In the genomic region with DNA sequence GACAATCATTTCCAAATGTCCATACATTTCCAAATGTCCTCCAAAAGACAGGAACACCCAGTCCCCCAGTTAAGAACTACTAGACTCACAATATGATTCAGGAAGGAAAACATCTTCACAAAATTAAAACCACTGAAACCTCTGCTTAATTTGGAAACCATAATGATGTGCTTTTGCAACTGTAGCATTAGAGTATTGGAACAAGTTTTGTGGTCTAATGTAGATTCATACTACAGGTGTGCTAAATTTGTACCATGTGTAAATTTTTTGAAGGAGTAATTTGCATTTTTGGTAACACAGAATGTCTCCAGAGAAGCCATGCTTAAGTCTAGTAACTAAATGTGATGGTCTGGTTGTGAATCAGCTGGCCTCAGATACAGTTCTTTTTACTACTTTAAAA, we compare ENCODE assay signal across 12 cellular contexts.
A peak's percentile ranks its signal among the peaks of the same experiment; 100 is the strongest.
DNase-seq lines count a peak whose midpoint lies in the region; ATAC-seq, FAIRE-seq and TF ChIP-seq lines count a peak whose summit lies in the region.
"Had no signal": no experiment of that assay in that cellular context is flagged by ENCODE, and none has a peak within 500 bp of the region (broad histone marks: within the 10 kb centered on the region; RNA-seq: fewer than 3 reads in every experiment).

No MANE protein-coding gene starts in this region.

- H3K79me2 ChIP-seq in SU-DHL-6 (ENCODE audit: insufficient read depth, low read length) = no peaks in the 10 kb centered on the region

- H3K4me2 ChIP-seq in SU-DHL-6 (ENCODE audit: low read depth, low read length, poor library complexity, severe bottlenecking) = peak overlapping the region; percentile 36

- no peak for TF ChIP-seq CTCF in SU-DHL-6 (IDR thresholded peaks at IDR 0.05; ENCODE audit: insufficient read depth, low read length, poor library complexity, severe bottlenecking)
- TF ChIP-seq CTCF in vagina (IDR thresholded peaks at IDR 0.05) = no peak

- H3K27ac ChIP-seq in SU-DHL-6 (ENCODE audit: low read depth, low read length) (no peak overlapping the region), vagina (no peak overlapping the region)

- no peak overlapping the region for H3K9ac ChIP-seq in SU-DHL-6 (ENCODE audit: low read length)

- no peak for DNase-seq in DMS 273 treated with DMSO at 0.1 percent for 48 hours (lab: John Stamatoyannopoulos, UW)
- DNase-seq in COLO668 (lab: John Stamatoyannopoulos, UW; ENCODE audit: unreplicated experiment) = no peak
- DNase-seq in urothelium cell line (ENCODE audit: low spot score) = no peak
- DNase-seq in vagina (ENCODE audit: extremely low spot score in 2 of 2) = no peak
- DNase-seq: DMS79; GOT3; NCI-H748 treated with DMSO at 0.1 percent for 48 hours; stimulated activated naive CD4-positive, alpha-beta T cell treated with Interleukin-2 at 50 U/mL for 16 hours had no signal

- no peak for FAIRE-seq in urothelium cell line (lab: Jason Lieb, UNC)

- no peaks in the 10 kb centered on the region for H3K27me3 ChIP-seq in SU-DHL-6 (ENCODE audit: low read length)
- H3K27me3 ChIP-seq in vagina = no peaks in the 10 kb centered on the region

- H3K36me3 ChIP-seq in SU-DHL-6 (ENCODE audit: low read length) (no peaks in the 10 kb centered on the region), vagina (no peaks in the 10 kb centered on the region)

- H3K4me3 ChIP-seq in SU-DHL-6 (ENCODE audit: insufficient read depth, low read length, poor library complexity, severe bottlenecking) (no peak overlapping the region), vagina (no peak overlapping the region)

- ATAC-seq in GM18502 (IDR thresholded peaks at IDR 0.05; ENCODE audit: poor library complexity, unreplicated experiment) (peak; percentile 79), GM19455 (IDR thresholded peaks at IDR 0.05; ENCODE audit: unreplicated experiment) (peak; percentile 68), HG03025 (IDR thresholded peaks at IDR 0.05; ENCODE audit: low FRiP score, unreplicated experiment) (peak; percentile 95)

- no peak for TF ChIP-seq POLR2A in vagina (IDR thresholded peaks at IDR 0.05)

- H3K9me3 ChIP-seq in SU-DHL-6 (ENCODE audit: insufficient read depth, low read length) (no peaks in the 10 kb centered on the region), vagina (no peaks in the 10 kb centered on the region)

- H3K4me1 ChIP-seq in vagina = no peaks in the 10 kb centered on the region

- no peak overlapping the region for H2AFZ ChIP-seq in SU-DHL-6 (ENCODE audit: low read depth, low read length, severe bottlenecking)

- H3K9me2 ChIP-seq in SU-DHL-6 (replicated peaks; ENCODE audit: insufficient read depth, low read length) = no peaks in the 10 kb centered on the region

- intact Hi-C loops in vagina (cut with DNase I) = no loop called here

- peaks cover 4% of the 10 kb centered on the region; the same call in 1 of the 2 replicates for H3F3A ChIP-seq in SU-DHL-6 (ENCODE audit: insufficient read depth)

- no peaks in the 10 kb centered on the region for H4K20me1 ChIP-seq in SU-DHL-6 (ENCODE audit: low read depth, low read length)
